ENCODE assay signal across 8 cellular contexts in genomic region chr6:152301021-152301805, GRCh38.
DNase-seq lines count a peak whose midpoint lies in the region; ATAC-seq and TF ChIP-seq lines count a peak whose summit lies in the region.

No MANE protein-coding gene starts in this region.

- peak overlapping the region; percentile 41 for H3K9ac ChIP-seq in mammary epithelial cell (ENCODE audit: insufficient read depth, low read length)

- in situ Hi-C loops in mammary epithelial cell (cut with MboI; ENCODE audit: low sequenced_read_pairs in 2 of 2): no loop called here
- in situ Hi-C loops in ACHN (cut with HindIII; ENCODE audit: low pct_ligation_motif_present, low pct_unique_long_range_greater_than_20kb, low sequenced_read_pairs): no loop called here

- TF ChIP-seq CTCF in mammary epithelial cell (conservative IDR thresholded peaks at IDR 0.05 in 1 of 2, IDR thresholded peaks at IDR 0.05 in 1 of 2; ENCODE audit: extremely low read depth in 1 of 2, insufficient read depth in 1 of 2, low read depth in 1 of 2, low read length in 2 of 2): no peak

- 24% methylated on average over 7 of the region's 9 CpGs for WGBS in mammary epithelial cell (ENCODE audit: low coverage, missing lambda C conversion rate)

- H3K4me3 Mint-ChIP-seq in memory B cell: peak overlapping the region; percentile 100

- CTCF ChIA-PET in mammary epithelial cell (lab: Charles Lee; ENCODE audit: low non-redundant PET): no interaction called here

- intact Hi-C loops in mammary epithelial cell (cut with micrococcal nuclease): no loop called here

- no peaks in the 10 kb centered on the region for H3K9me3 ChIP-seq in mammary epithelial cell (replicated peaks; ENCODE audit: insufficient read depth, low read length)

- no peaks in the 10 kb centered on the region for H3K79me2 ChIP-seq in mammary epithelial cell (ENCODE audit: insufficient read depth, low read length)

- peak overlapping the region; percentile 94 for H3K27ac Mint-ChIP-seq in memory B cell

- no peaks in the 10 kb centered on the region for H3K9me3 Mint-ChIP-seq in memory B cell

- no TSS peak for BruUV-seq in mammary epithelial cell (replicated peaks; lab: Mats Ljungman, UMichigan)

- peak; percentile 19 for ATAC-seq in GM19463 (IDR thresholded peaks at IDR 0.05; ENCODE audit: unreplicated experiment)
- peak; percentile 31 for ATAC-seq in HG03571 (IDR thresholded peaks at IDR 0.05; ENCODE audit: unreplicated experiment)
- ATAC-seq in memory B cell (ENCODE audit: low read depth): peak; percentile 12

- no peaks in the 10 kb centered on the region for H3K27me3 Mint-ChIP-seq in memory B cell

- peak overlapping the region; percentile 100 for H2AFZ ChIP-seq in mammary epithelial cell (ENCODE audit: low read depth, low read length)

- peak overlapping the region; percentile 87 for H3K4me2 ChIP-seq in mammary epithelial cell (ENCODE audit: insufficient read depth, low read depth, low read length)

- peak overlapping the region; percentile 63 to 92 (median 83) for H3K4me3 ChIP-seq in mammary epithelial cell (replicated peaks in 1 of 3; ENCODE audit: insufficient read depth in 1 of 3, low read depth in 2 of 3, low read length in 3 of 3)

- dilution Hi-C loops in mammary epithelial cell (cut with HindIII; ENCODE audit: low sequenced_read_pairs): no loop called here

- peaks cover under 1% of the 10 kb centered on the region for H3K36me3 Mint-ChIP-seq in memory B cell

- no peaks in the 10 kb centered on the region for H3K36me3 ChIP-seq in mammary epithelial cell (ENCODE audit: insufficient read depth, low read length)

- H3K27ac ChIP-seq in mammary epithelial cell (ENCODE audit: insufficient read depth, low read depth, low read length): peak overlapping the region; percentile 9

- H3K4me1 ChIP-seq in mammary epithelial cell (ENCODE audit: insufficient read depth, low read length): peaks cover 5% of the 10 kb centered on the region

- no peaks in the 10 kb centered on the region for H4K20me1 ChIP-seq in mammary epithelial cell (ENCODE audit: insufficient read depth, low read length)

- H3K27me3 ChIP-seq in mammary epithelial cell (ENCODE audit: insufficient read depth, low read length): no peaks in the 10 kb centered on the region

- peak; percentile 56 for DNase-seq in CD1c-positive myeloid dendritic cell (ENCODE audit: extremely low spot score)
- DNase-seq in mammary epithelial cell: no peak
- DNase-seq in memory B cell (ENCODE audit: low spot score in 2 of 2): no peak
- no peak for DNase-seq in NCI-H1092 treated with DMSO at 0.1 percent for 48 hours (lab: John Stamatoyannopoulos, UW)
- DNase-seq in NCI-H1436 (lab: John Stamatoyannopoulos, UW): no peak
- no peak for DNase-seq in ACHN

- H3K4me1 Mint-ChIP-seq in memory B cell: peaks cover 20% of the 10 kb centered on the region
